ENCODE assay signal across 8 cellular contexts in the genomic region with DNA sequence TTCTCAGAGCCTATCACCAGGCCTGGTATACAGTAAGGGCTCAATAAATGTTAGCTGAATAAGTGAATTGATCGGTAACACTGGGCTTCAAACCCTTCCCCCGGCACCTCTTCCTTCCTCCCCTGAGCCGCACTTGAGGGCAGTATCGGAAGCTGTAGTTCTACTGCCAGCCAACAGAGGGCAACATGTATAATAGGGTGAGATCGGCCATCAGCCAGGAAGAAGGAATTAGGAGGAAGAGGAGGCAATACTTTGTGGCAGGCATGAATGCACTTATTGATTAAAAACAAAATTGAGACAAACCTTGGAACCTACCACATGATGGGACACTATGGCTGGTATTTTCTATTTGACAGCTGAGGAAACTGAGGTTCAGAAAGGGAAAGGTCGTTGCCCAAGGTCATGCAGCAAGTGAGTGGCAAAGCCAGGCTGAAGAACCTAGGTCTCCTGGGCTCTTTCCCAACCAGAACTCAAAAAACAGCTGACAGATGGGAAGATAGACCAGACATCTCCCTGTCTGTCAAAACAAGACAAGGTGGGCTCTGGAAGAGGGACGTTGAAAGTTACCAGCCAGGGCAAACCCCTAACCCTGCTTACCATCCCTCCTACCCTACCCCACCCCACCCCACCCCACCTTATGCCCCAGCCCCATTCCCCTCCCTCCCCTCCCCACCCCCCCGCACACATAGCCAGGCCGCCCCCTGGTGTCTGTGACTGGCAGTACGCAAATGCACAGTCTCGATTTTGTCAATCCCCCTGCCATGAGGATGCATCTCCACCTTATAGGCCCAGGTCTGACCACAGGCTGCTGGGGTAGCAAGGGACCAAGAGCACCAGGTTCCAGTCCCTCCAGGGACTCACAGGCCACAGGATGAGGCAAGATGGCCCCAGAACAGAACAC.
DNase-seq lines count a peak whose midpoint lies in the region; ATAC-seq and TF ChIP-seq lines count a peak whose summit lies in the region.

No MANE protein-coding gene starts in this region.

- no peaks in the 10 kb centered on the region for H3K27me3 Mint-ChIP-seq in central memory CD8-positive, alpha-beta T cell
- H3K27me3 Mint-ChIP-seq in naive B cell, result peaks cover 8 to 13% (median 9%) of the 10 kb centered on the region in 3 donors

- H3K4me3 ChIP-seq in Loucy (ENCODE audit: low read length, poor library complexity, severe bottlenecking), result no peak overlapping the region

- no peak overlapping the region for H3K4me2 ChIP-seq in Loucy (ENCODE audit: low read depth, low read length, poor library complexity, severe bottlenecking)

- no peak overlapping the region for H3K9ac ChIP-seq in Loucy (ENCODE audit: low read depth, low read length, poor library complexity, severe bottlenecking)

- peak overlapping the region; percentile 1 for H3K4me3 Mint-ChIP-seq in central memory CD8-positive, alpha-beta T cell
- peak overlapping the region in 1 of 8 donors; percentile 12 for H3K4me3 Mint-ChIP-seq in naive B cell

- H4K20me1 ChIP-seq in Loucy (ENCODE audit: insufficient read depth, low read length, poor library complexity, severe bottlenecking), result no peaks in the 10 kb centered on the region

- H3K27ac Mint-ChIP-seq in central memory CD8-positive, alpha-beta T cell (ENCODE audit: low read depth), result peak overlapping the region; percentile 22
- peak overlapping the region in 4 of 6 donors; percentile 16 to 94 (median 46) for H3K27ac Mint-ChIP-seq in naive B cell

- H3K9me3 Mint-ChIP-seq in central memory CD8-positive, alpha-beta T cell, result no peaks in the 10 kb centered on the region
- H3K9me3 Mint-ChIP-seq in naive B cell, result no peaks in the 10 kb centered on the region

- TF ChIP-seq CTCF in Loucy (conservative IDR thresholded peaks at IDR 0.05; ENCODE audit: low read length), result peak; percentile 79

- H3K36me3 Mint-ChIP-seq in central memory CD8-positive, alpha-beta T cell (ENCODE audit: insufficient read depth), result peaks cover 3% of the 10 kb centered on the region
- no peaks in the 10 kb centered on the region for H3K36me3 Mint-ChIP-seq in naive B cell

- no peak for ATAC-seq in central memory CD8-positive, alpha-beta T cell (replicated peaks; ENCODE audit: extremely low read depth, poor library complexity, severe bottlenecking)
- ATAC-seq in naive B cell (ENCODE audit: low read depth in 2 of 2) (peak; percentile 51 to 66), GM18867 (IDR thresholded peaks at IDR 0.05; ENCODE audit: unreplicated experiment) (no peak)

- H3K9me3 ChIP-seq in Loucy (ENCODE audit: insufficient read depth, low read depth, low read length), result no peaks in the 10 kb centered on the region

- H2AFZ ChIP-seq in Loucy (ENCODE audit: low read length), result no peak overlapping the region; the same call in 1 of the 2 replicates

- peaks cover 39% of the 10 kb centered on the region for H3K4me1 Mint-ChIP-seq in central memory CD8-positive, alpha-beta T cell
- H3K4me1 Mint-ChIP-seq in naive B cell, result peaks cover 6 to 34% (median 32%) of the 10 kb centered on the region in 3 donors

- H3K79me2 ChIP-seq in Loucy (ENCODE audit: insufficient read depth, low read length), result no peaks in the 10 kb centered on the region

- H3K4me1 ChIP-seq in Loucy (ENCODE audit: insufficient read depth, low read length, poor library complexity, severe bottlenecking), result peaks cover 55% of the 10 kb centered on the region

- H3F3A ChIP-seq in Loucy (ENCODE audit: low read depth), result peaks cover 6% of the 10 kb centered on the region; the same call in 1 of the 2 replicates

- no peaks in the 10 kb centered on the region for H3K9me2 ChIP-seq in Loucy (replicated peaks; ENCODE audit: low read depth, low read length)

- peak; percentile 69 for DNase-seq in GDM1 (lab: John Stamatoyannopoulos, UW)
- peak; percentile 46 for DNase-seq in activated CD4-positive, CD25-positive, alpha-beta regulatory T cell treated with anti-CD3 and anti-CD28 coated beads, Interleukin-2, amount 50 U/mL, for 16 hours (ENCODE audit: low read depth, low spot score)
- DNase-seq in central memory CD8-positive, alpha-beta T cell (ENCODE audit: low spot score in 2 of 2), result peak; percentile 39 to 46
- peak; percentile 53 for DNase-seq in naive B cell
- no peak for DNase-seq in NCI-H446 (lab: John Stamatoyannopoulos, UW)
- DNase-seq in NCI-H1436 (lab: John Stamatoyannopoulos, UW), result no peak

- H3K36me3 ChIP-seq in Loucy (ENCODE audit: insufficient read depth, low read length), result no peaks in the 10 kb centered on the region

- H3K27me3 ChIP-seq in Loucy (ENCODE audit: insufficient read depth, low read length, poor library complexity, severe bottlenecking), result no peaks in the 10 kb centered on the region

Comparison
In these comparisons a context has a peak if more than half of its experiments do, and no peak if none do; other contexts are left out.
1. DNase-seq: peak in GDM1 (single experiment), activated CD4-positive, CD25-positive, alpha-beta regulatory T cell treated with anti-CD3 and anti-CD28 coated beads, Interleukin-2, amount 50 U/mL, for 16 hours (single experiment), central memory CD8-positive, alpha-beta T cell (2 of 2) and naive B cell (single experiment); none in NCI-H446 (0 of 2) and NCI-H1436 (single experiment).
2. ATAC-seq: peak in naive B cell (2 of 2); none in central memory CD8-positive, alpha-beta T cell (single experiment) and GM18867 (single experiment).